ENCODE assay signal across 19 cellular contexts in genomic region chr15:85744636-85745422, GRCh38. TPM values are rescaled to one million over a fixed set of nuclear protein-coding genes. Genes with fewer than 3 reads are reported as not detected.
DNase-seq lines count a peak whose midpoint lies in the region; ATAC-seq and TF ChIP-seq lines count a peak whose summit lies in the region.
"Had no signal": no experiment of that assay in that cellular context is flagged by ENCODE, and none has a peak within 500 bp of the region (broad histone marks: within the 10 kb centered on the region; RNA-seq: fewer than 3 reads in every experiment).

No MANE protein-coding gene starts in this region.

- H3K9me3 Mint-ChIP-seq in brain, result no peaks in the 10 kb centered on the region
- H3K9me3 Mint-ChIP-seq in neural crest cell, result no peaks in the 10 kb centered on the region
- H3K9me3 Mint-ChIP-seq in activated T-helper 1 cell treated with anti-CD3 and anti-CD28 coated beads, Interleukin-12 subunit alpha, Interleukin-12 subunit beta, Interleukin-2, Interleukin-4 antibody, amounts not matched to agents 30 ng/mL and 10 ng/mL and 1 ng/mL, durations not matched to agents 14 hours and 24 hours and 36 hours, result no peaks in the 10 kb centered on the region
- H3K9me3 Mint-ChIP-seq: activated T-helper 17 cell treated with anti-CD3 and anti-CD28 coated beads, Interleukin-2, amount 50 U/mL, for 72 hours had no signal

- DNase-seq in SK-N-SH (peak; percentile 9), GM10266 (ENCODE audit: extremely low spot score) (peak; percentile 4), neural crest cell (ENCODE audit: low read depth, low spot score) (no peak), kidney tubule cell (ENCODE audit: low spot score) (no peak)
- DNase-seq in activated T-helper 1 cell treated with anti-CD3 and anti-CD28 coated beads, Interleukin-12 subunit alpha, Interleukin-12 subunit beta, Interleukin-2, Interleukin-4 antibody, amounts not matched to agents 30 ng/mL and 10 ng/mL and 1 ng/mL, durations not matched to agents 14 hours and 24 hours and 36 hours (ENCODE audit: low spot score), result no peak
- DNase-seq: activated CD4-positive, alpha-beta T cell treated with anti-CD3 and anti-CD28 coated beads, Interleukin-2, amount 50 U/mL, for 1 hour; Calu3; EL; esophagus squamous epithelium; NCI-H526; right lobe of liver; stimulated activated naive CD4-positive, alpha-beta T cell; trophoblast cell had no signal

- no peak for TF ChIP-seq RAD21 in SK-N-SH (IDR thresholded peaks at IDR 0.05; ENCODE audit: low read length)

- H2AFZ ChIP-seq in SK-N-SH (ENCODE audit: low read depth), result no peak overlapping the region

- H3K4me2 ChIP-seq in SK-N-SH, result no peak overlapping the region

- H3K4me1 Mint-ChIP-seq in brain (peaks cover 90% of the 10 kb centered on the region), neural crest cell (peaks cover 71% of the 10 kb centered on the region)
- no peaks in the 10 kb centered on the region for H3K4me1 Mint-ChIP-seq in activated T-helper 1 cell treated with anti-CD3 and anti-CD28 coated beads, Interleukin-12 subunit alpha, Interleukin-12 subunit beta, Interleukin-2, Interleukin-4 antibody, amounts not matched to agents 30 ng/mL and 10 ng/mL and 1 ng/mL, durations not matched to agents 14 hours and 24 hours and 36 hours (ENCODE audit: low read depth)
- H3K4me1 Mint-ChIP-seq: activated T-helper 17 cell treated with anti-CD3 and anti-CD28 coated beads, Interleukin-2, amount 50 U/mL, for 72 hours had no signal

- no peak for TF ChIP-seq CTCF in SK-N-SH (IDR thresholded peaks at IDR 0.05)
- no peak for TF ChIP-seq CTCF in GM10266 (IDR thresholded peaks at IDR 0.05; ENCODE audit: control insufficient read depth, insufficient read depth, low read depth, missing control alignments)
- TF ChIP-seq CTCF in brain (conservative IDR thresholded peaks at IDR 0.05), result no peak
- TF ChIP-seq CTCF in neural crest cell (conservative IDR thresholded peaks at IDR 0.05), result no peak

- H3K4me3 Mint-ChIP-seq in brain, result no peak overlapping the region
- peak overlapping the region; percentile 12 for H3K4me3 Mint-ChIP-seq in neural crest cell
- no peak overlapping the region for H3K4me3 Mint-ChIP-seq in activated T-helper 1 cell treated with anti-CD3 and anti-CD28 coated beads, Interleukin-12 subunit alpha, Interleukin-12 subunit beta, Interleukin-2, Interleukin-4 antibody, amounts not matched to agents 30 ng/mL and 10 ng/mL and 1 ng/mL, durations not matched to agents 14 hours and 24 hours and 36 hours
- H3K4me3 Mint-ChIP-seq: activated T-helper 17 cell treated with anti-CD3 and anti-CD28 coated beads, Interleukin-2, amount 50 U/mL, for 72 hours had no signal

- POLR2A ChIA-PET in SK-N-SH (lab: Yijun Ruan, JAX), result no interaction called here

- no peaks in the 10 kb centered on the region for H4K20me1 ChIP-seq in SK-N-SH (ENCODE audit: insufficient read depth)

- peaks cover 12 to 76% of the 10 kb centered on the region in 2 experiments for H3K36me3 ChIP-seq in SK-N-SH (replicated peaks in 1 of 2; ENCODE audit: control insufficient read depth in 1 of 2, insufficient read depth in 2 of 2, low read length in 1 of 2)
- H3K36me3 ChIP-seq: ovary had no signal

- 95% methylated on average over 22 of the region's 22 CpGs for WGBS in SK-N-SH (ENCODE audit: low lambda C conversion rate)

- CTCF ChIA-PET in SK-N-SH (lab: Yijun Ruan, JAX), result no interaction called here

- H3K9me2 ChIP-seq in SK-N-SH, result no peaks in the 10 kb centered on the region

- H3K27me3 ChIP-seq in SK-N-SH (ENCODE audit: insufficient read depth), result no peaks in the 10 kb centered on the region
- H3K27me3 ChIP-seq: esophagus squamous epithelium, ovary, right lobe of liver had no signal

- TF ChIP-seq EP300 in SK-N-SH (IDR thresholded peaks at IDR 0.05; ENCODE audit: borderline replicate concordance in 1 of 2, low read depth in 1 of 2, low read length in 1 of 2), result no peak

- H3K27ac Mint-ChIP-seq in brain (peak overlapping the region; percentile 70 to 90 (median 88)), neural crest cell (ENCODE audit: unreplicated experiment) (no peak overlapping the region)
- no peak overlapping the region for H3K27ac Mint-ChIP-seq in activated T-helper 1 cell treated with anti-CD3 and anti-CD28 coated beads, Interleukin-12 subunit alpha, Interleukin-12 subunit beta, Interleukin-2, Interleukin-4 antibody, amounts not matched to agents 30 ng/mL and 10 ng/mL and 1 ng/mL, durations not matched to agents 14 hours and 24 hours and 36 hours
- H3K27ac Mint-ChIP-seq: activated T-helper 17 cell treated with anti-CD3 and anti-CD28 coated beads, Interleukin-2, amount 50 U/mL, for 72 hours had no signal

- no peaks in the 10 kb centered on the region for H3K27me3 Mint-ChIP-seq in brain
- H3K27me3 Mint-ChIP-seq in neural crest cell (ENCODE audit: low read depth), result no peaks in the 10 kb centered on the region
- H3K27me3 Mint-ChIP-seq in activated T-helper 1 cell treated with anti-CD3 and anti-CD28 coated beads, Interleukin-12 subunit alpha, Interleukin-12 subunit beta, Interleukin-2, Interleukin-4 antibody, amounts not matched to agents 30 ng/mL and 10 ng/mL and 1 ng/mL, durations not matched to agents 14 hours and 24 hours and 36 hours (ENCODE audit: insufficient read depth), result no peaks in the 10 kb centered on the region
- H3K27me3 Mint-ChIP-seq: activated T-helper 17 cell treated with anti-CD3 and anti-CD28 coated beads, Interleukin-2, amount 50 U/mL, for 72 hours had no signal

- ATAC-seq in SK-N-SH treated with all-trans-retinoic acid at 6 μM for 48 hours (no peak), GM18519 (IDR thresholded peaks at IDR 0.05; ENCODE audit: low FRiP score, unreplicated experiment) (no peak)
- ATAC-seq: activated T-helper 17 cell treated with anti-CD3 and anti-CD28 coated beads, Interleukin-2, amount 50 U/mL, for 72 hours had no signal

- no peaks in the 10 kb centered on the region for H3K79me2 ChIP-seq in SK-N-SH (ENCODE audit: insufficient read depth)

- H3K9ac ChIP-seq in SK-N-SH, result no peak overlapping the region

- H3K9me3 ChIP-seq in SK-N-SH, result no peaks in the 10 kb centered on the region
- H3K9me3 ChIP-seq: esophagus squamous epithelium, ovary, right lobe of liver had no signal

- H3K36me3 Mint-ChIP-seq in brain, result peaks cover 83% of the 10 kb centered on the region
- H3K36me3 Mint-ChIP-seq in neural crest cell (ENCODE audit: low read depth), result peaks cover 32% of the 10 kb centered on the region
- peaks cover 44% of the 10 kb centered on the region for H3K36me3 Mint-ChIP-seq in activated T-helper 1 cell treated with anti-CD3 and anti-CD28 coated beads, Interleukin-12 subunit alpha, Interleukin-12 subunit beta, Interleukin-2, Interleukin-4 antibody, amounts not matched to agents 30 ng/mL and 10 ng/mL and 1 ng/mL, durations not matched to agents 14 hours and 24 hours and 36 hours (ENCODE audit: low read depth)

- no peak overlapping the region for H3K4me3 ChIP-seq in SK-N-SH (ENCODE audit: low read depth in 2 of 2, low read length in 1 of 2)
- H3K4me3 ChIP-seq: esophagus squamous epithelium, ovary, right lobe of liver had no signal

- H3F3A ChIP-seq in SK-N-SH (replicated peaks; ENCODE audit: insufficient read depth), result no peaks in the 10 kb centered on the region

- H3K27ac ChIP-seq in SK-N-SH (ENCODE audit: low read depth in 2 of 2, low read length in 1 of 2), result no peak overlapping the region
- H3K27ac ChIP-seq: 22Rv1, esophagus squamous epithelium, right lobe of liver had no signal

- peaks cover 0 to 6% of the 10 kb centered on the region in 2 experiments; a peak in 1 of 4 replicates for H3K4me1 ChIP-seq in SK-N-SH (ENCODE audit: control insufficient read depth in 1 of 2, insufficient read depth in 2 of 2, low read depth in 1 of 2, low read length in 1 of 2)

- intact Hi-C loops in activated T-helper 1 cell treated with anti-CD3 and anti-CD28 coated beads, Interleukin-12 subunit alpha, Interleukin-12 subunit beta, Interleukin-2, Interleukin-4 antibody, amounts not matched to agents 30 ng/mL and 10 ng/mL and 1 ng/mL, durations not matched to agents 14 hours and 24 hours and 36 hours (cut with micrococcal nuclease), result no loop called here

TF ChIP-seq in SK-N-SH, 30 proteins besides CTCF, POLR2A, EP300 and RAD21 (continues in another document):
- no peak for TF ChIP-seq NFIC (IDR thresholded peaks at IDR 0.05; ENCODE audit: borderline replicate concordance)
- no peak for TF ChIP-seq EZH2phosphoT487 (IDR thresholded peaks at IDR 0.05; ENCODE audit: borderline replicate concordance, low read depth)
- no peak for TF ChIP-seq CHD2 (IDR thresholded peaks at IDR 0.05; ENCODE audit: low read length, partially characterized antibody)

TF ChIP-seq in SK-N-SH treated with all-trans-retinoic acid at 6 μM for 48 hours, 23 proteins besides CTCF, POLR2A, EP300 and RAD21 (continues in another document):
- no peak for TF ChIP-seq CSDC2 (CRISPR knock-in tag; IDR thresholded peaks at IDR 0.05)
- TF ChIP-seq, protein P1, sequence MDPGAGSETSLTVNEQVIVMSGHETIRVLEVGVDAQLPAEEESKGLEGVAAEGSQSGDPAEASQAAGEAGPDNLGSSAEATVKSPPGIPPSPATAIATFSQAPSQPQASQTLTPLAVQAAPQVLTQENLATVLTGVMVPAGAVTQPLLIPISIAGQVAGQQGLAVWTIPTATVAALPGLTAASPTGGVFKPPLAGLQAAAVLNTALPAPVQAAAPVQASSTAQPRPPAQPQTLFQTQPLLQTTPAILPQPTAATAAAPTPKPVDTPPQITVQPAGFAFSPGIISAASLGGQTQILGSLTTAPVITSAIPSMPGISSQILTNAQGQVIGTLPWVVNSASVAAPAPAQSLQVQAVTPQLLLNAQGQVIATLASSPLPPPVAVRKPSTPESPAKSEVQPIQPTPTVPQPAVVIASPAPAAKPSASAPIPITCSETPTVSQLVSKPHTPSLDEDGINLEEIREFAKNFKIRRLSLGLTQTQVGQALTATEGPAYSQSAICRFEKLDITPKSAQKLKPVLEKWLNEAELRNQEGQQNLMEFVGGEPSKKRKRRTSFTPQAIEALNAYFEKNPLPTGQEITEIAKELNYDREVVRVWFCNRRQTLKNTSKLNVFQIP (CRISPR knock-in tag; IDR thresholded peaks at IDR 0.05; ENCODE audit: borderline replicate concordance, low read depth), result no peak
- TF ChIP-seq ZNF70 (CRISPR knock-in tag; IDR thresholded peaks at IDR 0.05), result no peak
- TF ChIP-seq ZFP30 (CRISPR knock-in tag; IDR thresholded peaks at IDR 0.05), result no peak
- no peak for TF ChIP-seq GLIS3 (CRISPR knock-in tag; IDR thresholded peaks at IDR 0.05)
- TF ChIP-seq TCF4 (CRISPR knock-in tag; IDR thresholded peaks at IDR 0.05; ENCODE audit: borderline replicate concordance), result no peak
- no peak for TF ChIP-seq SNAI2 (CRISPR knock-in tag; IDR thresholded peaks at IDR 0.05)
- no peak for TF ChIP-seq ZC3H10 (CRISPR knock-in tag; IDR thresholded peaks at IDR 0.05)
- no peak for TF ChIP-seq ZNF565 (CRISPR knock-in tag; conservative IDR thresholded peaks at IDR 0.05; ENCODE audit: low read depth)

RNA-seq across cellular contexts. Expression of gene KLHL25, which starts 49.9 kb away (rescaled TPM):
- 4.5 TPM in 2 replicates for polyA plus RNA-seq in SK-N-SH (2012; rRNA removed)
- polyA plus RNA-seq in SK-N-SH (2012; cell fraction: cytosol; rRNA removed), result 1.4 and 2.6 TPM in 2 replicates
- polyA plus RNA-seq in SK-N-SH (2012; cell fraction: nucleus; rRNA removed), result 7.3 and 8.6 TPM in 2 replicates
- polyA plus RNA-seq in brain (ENCODE audit: insufficient read depth, low read depth, low replicate concordance), result 14.7 TPM
- total RNA-seq in neural crest cell, result 17.9 and 19.3 TPM in 2 replicates
- 10.7 and 11.0 TPM in 2 replicates for total RNA-seq in activated T-helper 1 cell treated with anti-CD3 and anti-CD28 coated beads, Interleukin-12 subunit alpha, Interleukin-12 subunit beta, Interleukin-2, Interleukin-4 antibody, amounts not matched to agents 30 ng/mL and 10 ng/mL and 1 ng/mL, durations not matched to agents 14 hours and 24 hours and 36 hours

Comparison
In these comparisons a context has a peak if more than half of its experiments do, and no peak if none do; other contexts are left out.
1. DNase-seq: peak in SK-N-SH (single experiment) and GM10266 (single experiment); none in neural crest cell (single experiment), kidney tubule cell (single experiment) and activated T-helper 1 cell treated with anti-CD3 and anti-CD28 coated beads, Interleukin-12 subunit alpha, Interleukin-12 subunit beta, Interleukin-2, Interleukin-4 antibody, amounts not matched to agents 30 ng/mL and 10 ng/mL and 1 ng/mL, durations not matched to agents 14 hours and 24 hours and 36 hours (single experiment).
2. H3K27ac Mint-ChIP-seq: peak in brain (5 of 5); none in neural crest cell (single experiment) and activated T-helper 1 cell treated with anti-CD3 and anti-CD28 coated beads, Interleukin-12 subunit alpha, Interleukin-12 subunit beta, Interleukin-2, Interleukin-4 antibody, amounts not matched to agents 30 ng/mL and 10 ng/mL and 1 ng/mL, durations not matched to agents 14 hours and 24 hours and 36 hours (single experiment).